In genomic region chr10:7475046-7475860, GRCh38 we compare ENCODE assay signal across 9 cellular contexts.
A peak's percentile ranks its signal among the peaks of the same experiment; 100 is the strongest.
DNase-seq lines count a peak whose midpoint lies in the region; ATAC-seq and TF ChIP-seq lines count a peak whose summit lies in the region.
"Had no signal": no experiment of that assay in that cellular context is flagged by ENCODE, and none has a peak within 500 bp of the region (broad histone marks: within the 10 kb centered on the region; RNA-seq: fewer than 3 reads in every experiment).

No MANE protein-coding gene starts in this region.

- TF ChIP-seq CTCF in SK-N-SH (IDR thresholded peaks at IDR 0.05) (no peak), astrocyte of the spinal cord (IDR thresholded peaks at IDR 0.05; ENCODE audit: low read depth, low read length) (no peak), tibial artery (IDR thresholded peaks at IDR 0.05) (no peak)

- ATAC-seq in SK-N-SH treated with all-trans-retinoic acid at 6 μM for 48 hours (no peak), HG03439 (IDR thresholded peaks at IDR 0.05; ENCODE audit: unreplicated experiment) (no peak)

- H3K36me3 ChIP-seq in SK-N-SH (replicated peaks in 1 of 2; ENCODE audit: control insufficient read depth in 1 of 2, insufficient read depth in 2 of 2, low read length in 1 of 2): no peaks in the 10 kb centered on the region
- no peaks in the 10 kb centered on the region for H3K36me3 ChIP-seq in tibial artery

- no peak for TF ChIP-seq EP300 in SK-N-SH (IDR thresholded peaks at IDR 0.05; ENCODE audit: borderline replicate concordance in 1 of 2, low read depth in 1 of 2, low read length in 1 of 2)

- H3K27ac ChIP-seq in SK-N-SH (ENCODE audit: low read depth in 2 of 2, low read length in 1 of 2) (no peak overlapping the region), layer of hippocampus (ENCODE audit: low read depth, low read length) (peak overlapping the region; percentile 16), tibial artery (no peak overlapping the region)

- no peak for TF ChIP-seq RAD21 in SK-N-SH (IDR thresholded peaks at IDR 0.05; ENCODE audit: low read length)

- CTCF ChIA-PET in SK-N-SH (lab: Yijun Ruan, JAX): no interaction called here

- in situ Hi-C loops in astrocyte of the spinal cord (cut with HindIII; ENCODE audit: low sequenced_read_pairs): no loop called here

- H3K4me2 ChIP-seq in SK-N-SH: no peak overlapping the region

- POLR2A ChIA-PET in SK-N-SH (lab: Yijun Ruan, JAX): no interaction called here

- H3K4me1 ChIP-seq in SK-N-SH (ENCODE audit: control insufficient read depth in 1 of 2, insufficient read depth in 2 of 2, low read depth in 1 of 2, low read length in 1 of 2): peaks cover 0 to 8% of the 10 kb centered on the region in 2 experiments; a peak in 1 of 4 replicates
- peaks cover 0 to 10% (median 7%) of the 10 kb centered on the region in 4 donors for H3K4me1 ChIP-seq in tibial artery

- H3K9me3 ChIP-seq in SK-N-SH: no peaks in the 10 kb centered on the region
- no peaks in the 10 kb centered on the region for H3K9me3 ChIP-seq in tibial artery

- H3K27me3 ChIP-seq in SK-N-SH (ENCODE audit: insufficient read depth) (no peaks in the 10 kb centered on the region), layer of hippocampus (ENCODE audit: control insufficient read depth, insufficient read depth, low read length) (no peaks in the 10 kb centered on the region), tibial artery (peaks cover 0 to 5% of the 10 kb centered on the region in 2 donors)

- 54% methylated on average over 19 of the region's 23 CpGs for WGBS in SK-N-SH (ENCODE audit: low lambda C conversion rate)

- no peak overlapping the region for H3K9ac ChIP-seq in SK-N-SH

- no peak overlapping the region; a peak in 1 of 4 replicates for H3K4me3 ChIP-seq in SK-N-SH (ENCODE audit: low read depth in 2 of 2, low read length in 1 of 2)
- H3K4me3 ChIP-seq in astrocyte of the spinal cord (ENCODE audit: low read depth, low read length): no peak overlapping the region
- H3K4me3 ChIP-seq in tibial artery: no peak overlapping the region

- peak; percentile 38 for DNase-seq in SK-N-SH
- DNase-seq in astrocyte of the spinal cord (ENCODE audit: low read depth, low spot score): peak; percentile 5
- DNase-seq in tibial artery: peak; percentile 51 to 70
- no peak for DNase-seq in germinal center (ENCODE audit: low spot score)
- no peak for DNase-seq in COLO668 (lab: John Stamatoyannopoulos, UW; ENCODE audit: unreplicated experiment)
- DNase-seq: NCI-H226 had no signal

- no peaks in the 10 kb centered on the region for H3K79me2 ChIP-seq in SK-N-SH (ENCODE audit: insufficient read depth)

- intact Hi-C loops in tibial artery (cut with DNase I; ENCODE audit: low total_unique reads): no loop called here

- H3F3A ChIP-seq in SK-N-SH (replicated peaks; ENCODE audit: insufficient read depth): no peaks in the 10 kb centered on the region

- H2AFZ ChIP-seq in SK-N-SH (ENCODE audit: low read depth): no peak overlapping the region

- H4K20me1 ChIP-seq in SK-N-SH (ENCODE audit: insufficient read depth): no peaks in the 10 kb centered on the region

- H3K9me2 ChIP-seq in SK-N-SH: no peaks in the 10 kb centered on the region

TF ChIP-seq in SK-N-SH, 30 proteins besides CTCF, POLR2A, EP300 and RAD21 (continues in another document):
- TF ChIP-seq GATA2 (CRISPR knock-in tag; IDR thresholded peaks at IDR 0.05): no peak
- no peak for TF ChIP-seq NFIC (IDR thresholded peaks at IDR 0.05; ENCODE audit: borderline replicate concordance)
- no peak for TF ChIP-seq EZH2phosphoT487 (IDR thresholded peaks at IDR 0.05; ENCODE audit: borderline replicate concordance, low read depth)
- TF ChIP-seq FOSL2 (IDR thresholded peaks at IDR 0.05; ENCODE audit: borderline replicate concordance, low read depth): no peak
- no peak for TF ChIP-seq REST (IDR thresholded peaks at IDR 0.05; ENCODE audit: low read depth, low read length)
- TF ChIP-seq SIN3A (IDR thresholded peaks at IDR 0.05; ENCODE audit: borderline replicate concordance, low read depth, low read length): no peak
- TF ChIP-seq, protein P1, sequence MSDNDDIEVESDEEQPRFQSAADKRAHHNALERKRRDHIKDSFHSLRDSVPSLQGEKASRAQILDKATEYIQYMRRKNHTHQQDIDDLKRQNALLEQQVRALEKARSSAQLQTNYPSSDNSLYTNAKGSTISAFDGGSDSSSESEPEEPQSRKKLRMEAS (IDR thresholded peaks at IDR 0.05; ENCODE audit: low read depth): no peak

TF ChIP-seq in SK-N-SH treated with all-trans-retinoic acid at 6 μM for 48 hours, 23 proteins besides CTCF, POLR2A, EP300 and RAD21 (continues in another document):
- no peak for TF ChIP-seq POU6F1 (CRISPR knock-in tag; IDR thresholded peaks at IDR 0.05; ENCODE audit: borderline replicate concordance, low read depth)
- TF ChIP-seq ZNF70 (CRISPR knock-in tag; IDR thresholded peaks at IDR 0.05): no peak
- TF ChIP-seq OSR1 (CRISPR knock-in tag; IDR thresholded peaks at IDR 0.05): no peak
- TF ChIP-seq GLIS3 (CRISPR knock-in tag; IDR thresholded peaks at IDR 0.05): no peak
- TF ChIP-seq CREB5 (CRISPR knock-in tag; IDR thresholded peaks at IDR 0.05; ENCODE audit: low read depth): no peak
- TF ChIP-seq, protein P2, sequence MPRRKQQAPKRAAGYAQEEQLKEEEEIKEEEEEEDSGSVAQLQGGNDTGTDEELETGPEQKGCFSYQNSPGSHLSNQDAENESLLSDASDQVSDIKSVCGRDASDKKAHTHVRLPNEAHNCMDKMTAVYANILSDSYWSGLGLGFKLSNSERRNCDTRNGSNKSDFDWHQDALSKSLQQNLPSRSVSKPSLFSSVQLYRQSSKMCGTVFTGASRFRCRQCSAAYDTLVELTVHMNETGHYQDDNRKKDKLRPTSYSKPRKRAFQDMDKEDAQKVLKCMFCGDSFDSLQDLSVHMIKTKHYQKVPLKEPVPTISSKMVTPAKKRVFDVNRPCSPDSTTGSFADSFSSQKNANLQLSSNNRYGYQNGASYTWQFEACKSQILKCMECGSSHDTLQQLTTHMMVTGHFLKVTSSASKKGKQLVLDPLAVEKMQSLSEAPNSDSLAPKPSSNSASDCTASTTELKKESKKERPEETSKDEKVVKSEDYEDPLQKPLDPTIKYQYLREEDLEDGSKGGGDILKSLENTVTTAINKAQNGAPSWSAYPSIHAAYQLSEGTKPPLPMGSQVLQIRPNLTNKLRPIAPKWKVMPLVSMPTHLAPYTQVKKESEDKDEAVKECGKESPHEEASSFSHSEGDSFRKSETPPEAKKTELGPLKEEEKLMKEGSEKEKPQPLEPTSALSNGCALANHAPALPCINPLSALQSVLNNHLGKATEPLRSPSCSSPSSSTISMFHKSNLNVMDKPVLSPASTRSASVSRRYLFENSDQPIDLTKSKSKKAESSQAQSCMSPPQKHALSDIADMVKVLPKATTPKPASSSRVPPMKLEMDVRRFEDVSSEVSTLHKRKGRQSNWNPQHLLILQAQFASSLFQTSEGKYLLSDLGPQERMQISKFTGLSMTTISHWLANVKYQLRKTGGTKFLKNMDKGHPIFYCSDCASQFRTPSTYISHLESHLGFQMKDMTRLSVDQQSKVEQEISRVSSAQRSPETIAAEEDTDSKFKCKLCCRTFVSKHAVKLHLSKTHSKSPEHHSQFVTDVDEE (CRISPR knock-in tag; IDR thresholded peaks at IDR 0.05): no peak
- no peak for TF ChIP-seq RARB (CRISPR knock-in tag; IDR thresholded peaks at IDR 0.05)
- TF ChIP-seq PATZ1 (CRISPR knock-in tag; IDR thresholded peaks at IDR 0.05; ENCODE audit: borderline replicate concordance): no peak
- TF ChIP-seq CSDC2 (CRISPR knock-in tag; IDR thresholded peaks at IDR 0.05): no peak
- TF ChIP-seq ISL1 (CRISPR knock-in tag; IDR thresholded peaks at IDR 0.05): no peak
- TF ChIP-seq ESRRG (CRISPR knock-in tag; IDR thresholded peaks at IDR 0.05): no peak
- no peak for TF ChIP-seq ARNTL (CRISPR knock-in tag; IDR thresholded peaks at IDR 0.05; ENCODE audit: borderline replicate concordance, low read depth)
- TF ChIP-seq BACH2 (CRISPR knock-in tag; IDR thresholded peaks at IDR 0.05; ENCODE audit: borderline replicate concordance): no peak
- no peak for TF ChIP-seq ZFP30 (CRISPR knock-in tag; IDR thresholded peaks at IDR 0.05)

Comparison
In these comparisons a context has a peak if more than half of its experiments do, and no peak if none do; other contexts are left out.
1. DNase-seq: peak in SK-N-SH (single experiment), astrocyte of the spinal cord (single experiment) and tibial artery (2 of 2); none in germinal center (single experiment) and COLO668 (single experiment).